ENCODE assay signal across 16 cellular contexts in the genomic region with DNA sequence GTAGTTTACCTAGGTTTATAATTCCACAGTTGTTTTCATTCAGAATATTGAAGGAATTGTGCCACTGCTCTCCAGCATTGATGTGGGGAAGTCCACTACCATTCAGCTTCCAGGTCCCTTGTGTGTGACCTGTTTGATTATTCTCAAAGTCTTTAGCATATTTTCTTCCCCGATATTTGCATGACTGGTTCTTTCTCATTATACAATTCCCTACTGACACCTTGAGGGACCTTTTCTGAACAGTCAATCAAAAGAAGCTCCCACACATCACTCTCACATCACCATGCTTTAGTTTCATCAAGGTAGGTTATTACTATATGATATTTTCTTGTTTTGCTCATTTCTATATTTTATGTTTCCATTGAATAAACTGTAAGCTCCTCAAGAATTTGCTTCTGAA.
"Had no signal": no experiment of that assay in that cellular context is flagged by ENCODE, and none has a peak within 500 bp of the region (broad histone marks: within the 10 kb centered on the region; RNA-seq: fewer than 3 reads in every experiment).

No MANE protein-coding gene starts in this region.

- DNase-seq: activated CD4-positive, alpha-beta memory T cell treated with anti-CD3 and anti-CD28 coated beads for 36 hours; activated CD4-positive, alpha-beta T cell treated with anti-CD3 and anti-CD28 coated beads for 48 hours; activated effector memory CD4-positive, alpha-beta T cell treated with anti-CD3 and anti-CD28 coated beads, Interleukin-2, amount 50 U/mL, for 16 hours; activated naive CD4-positive, alpha-beta T cell treated with anti-CD3 and anti-CD28 coated beads, Interleukin-2, amount 50 U/mL, for 16 hours; activated naive CD8-positive, alpha-beta T cell treated with anti-CD3 and anti-CD28 coated beads, Interleukin-2, amount 50 U/mL, for 24 hours; activated T-cell treated with anti-CD3 and anti-CD28 coated beads, Interleukin-2, amount 50 U/mL, for 72 hours; anterior cingulate cortex; body of pancreas; foreskin keratinocyte; kidney; lower lobe of right lung; naive thymus-derived CD4-positive, alpha-beta T cell; stimulated activated CD4-positive, alpha-beta T cell treated with anti-CD3 and anti-CD28 coated beads, Interleukin-2, amount 100 ng/mL, for 48 hours; stimulated activated naive CD8-positive, alpha-beta T cell treated with anti-CD3 and anti-CD28 coated beads, Interleukin-15, Interleukin-2, amounts not matched to agents 100 U/mL and 50 U/mL, for 24 hours; upper lobe of left lung had no signal

- H3K27me3 Mint-ChIP-seq: activated CD4-positive, alpha-beta memory T cell treated with anti-CD3 and anti-CD28 coated beads for 36 hours; activated naive CD8-positive, alpha-beta T cell treated with anti-CD3 and anti-CD28 coated beads, Interleukin-2, amount 50 U/mL, for 24 hours; naive thymus-derived CD4-positive, alpha-beta T cell had no signal

- H3K4me3 Mint-ChIP-seq: activated CD4-positive, alpha-beta memory T cell treated with anti-CD3 and anti-CD28 coated beads for 36 hours; activated naive CD8-positive, alpha-beta T cell treated with anti-CD3 and anti-CD28 coated beads, Interleukin-2, amount 50 U/mL, for 24 hours; activated T-cell treated with anti-CD3 and anti-CD28 coated beads, Interleukin-2, amount 50 U/mL, for 72 hours; naive thymus-derived CD4-positive, alpha-beta T cell; T-helper 1 cell treated with Interleukin-12 subunit alpha and Interleukin-12 subunit beta and Interleukin-4 antibody, amounts not matched to agents 30 μg/mL and 1 μg/mL, for 36 hours had no signal

- H3K9me3 Mint-ChIP-seq: activated CD4-positive, alpha-beta memory T cell treated with anti-CD3 and anti-CD28 coated beads for 36 hours; activated naive CD8-positive, alpha-beta T cell treated with anti-CD3 and anti-CD28 coated beads, Interleukin-2, amount 50 U/mL, for 24 hours; activated T-cell treated with anti-CD3 and anti-CD28 coated beads, Interleukin-2, amount 50 U/mL, for 72 hours; naive thymus-derived CD4-positive, alpha-beta T cell; T-helper 1 cell treated with Interleukin-12 subunit alpha and Interleukin-12 subunit beta and Interleukin-4 antibody, amounts not matched to agents 30 μg/mL and 1 μg/mL, for 36 hours had no signal

- ATAC-seq: activated naive CD8-positive, alpha-beta T cell treated with anti-CD3 and anti-CD28 coated beads, Interleukin-2, amount 50 U/mL, for 24 hours; activated T-cell treated with anti-CD3 and anti-CD28 coated beads, Interleukin-2, amount 50 U/mL, for 72 hours; body of pancreas; foreskin keratinocyte; lower lobe of right lung; naive thymus-derived CD4-positive, alpha-beta T cell; stimulated activated naive CD8-positive, alpha-beta T cell treated with anti-CD3 and anti-CD28 coated beads, Interleukin-15, Interleukin-2, amounts not matched to agents 100 U/mL and 50 U/mL, for 24 hours had no signal

- H3K27ac Mint-ChIP-seq: activated CD4-positive, alpha-beta memory T cell treated with anti-CD3 and anti-CD28 coated beads for 36 hours; activated naive CD8-positive, alpha-beta T cell treated with anti-CD3 and anti-CD28 coated beads, Interleukin-2, amount 50 U/mL, for 24 hours; activated T-cell treated with anti-CD3 and anti-CD28 coated beads, Interleukin-2, amount 50 U/mL, for 72 hours; T-helper 1 cell treated with Interleukin-12 subunit alpha and Interleukin-12 subunit beta and Interleukin-4 antibody, amounts not matched to agents 30 μg/mL and 1 μg/mL, for 36 hours had no signal
